In genomic region chr2:65071499-65072180, GRCh38 we compare ENCODE assay signal across 1 cellular context.
A peak's percentile ranks its signal among the peaks of the same experiment; 100 is the strongest.
TF ChIP-seq lines count a peak whose summit lies in the region.

No MANE protein-coding gene starts in this region.

TF ChIP-seq in HepG2, 621 proteins besides CTCF, POLR2A, EP300 and RAD21 (continued from another document):
- TF ChIP-seq, protein P1, sequence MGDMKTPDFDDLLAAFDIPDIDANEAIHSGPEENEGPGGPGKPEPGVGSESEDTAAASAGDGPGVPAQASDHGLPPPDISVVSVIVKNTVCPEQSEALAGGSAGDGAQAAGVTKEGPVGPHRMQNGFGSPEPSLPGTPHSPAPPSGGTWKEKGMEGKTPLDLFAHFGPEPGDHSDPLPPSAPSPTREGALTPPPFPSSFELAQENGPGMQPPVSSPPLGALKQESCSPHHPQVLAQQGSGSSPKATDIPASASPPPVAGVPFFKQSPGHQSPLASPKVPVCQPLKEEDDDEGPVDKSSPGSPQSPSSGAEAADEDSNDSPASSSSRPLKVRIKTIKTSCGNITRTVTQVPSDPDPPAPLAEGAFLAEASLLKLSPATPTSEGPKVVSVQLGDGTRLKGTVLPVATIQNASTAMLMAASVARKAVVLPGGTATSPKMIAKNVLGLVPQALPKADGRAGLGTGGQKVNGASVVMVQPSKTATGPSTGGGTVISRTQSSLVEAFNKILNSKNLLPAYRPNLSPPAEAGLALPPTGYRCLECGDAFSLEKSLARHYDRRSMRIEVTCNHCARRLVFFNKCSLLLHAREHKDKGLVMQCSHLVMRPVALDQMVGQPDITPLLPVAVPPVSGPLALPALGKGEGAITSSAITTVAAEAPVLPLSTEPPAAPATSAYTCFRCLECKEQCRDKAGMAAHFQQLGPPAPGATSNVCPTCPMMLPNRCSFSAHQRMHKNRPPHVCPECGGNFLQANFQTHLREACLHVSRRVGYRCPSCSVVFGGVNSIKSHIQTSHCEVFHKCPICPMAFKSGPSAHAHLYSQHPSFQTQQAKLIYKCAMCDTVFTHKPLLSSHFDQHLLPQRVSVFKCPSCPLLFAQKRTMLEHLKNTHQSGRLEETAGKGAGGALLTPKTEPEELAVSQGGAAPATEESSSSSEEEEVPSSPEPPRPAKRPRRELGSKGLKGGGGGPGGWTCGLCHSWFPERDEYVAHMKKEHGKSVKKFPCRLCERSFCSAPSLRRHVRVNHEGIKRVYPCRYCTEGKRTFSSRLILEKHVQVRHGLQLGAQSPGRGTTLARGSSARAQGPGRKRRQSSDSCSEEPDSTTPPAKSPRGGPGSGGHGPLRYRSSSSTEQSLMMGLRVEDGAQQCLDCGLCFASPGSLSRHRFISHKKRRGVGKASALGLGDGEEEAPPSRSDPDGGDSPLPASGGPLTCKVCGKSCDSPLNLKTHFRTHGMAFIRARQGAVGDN (CRISPR knock-in tag; IDR thresholded peaks at IDR 0.05) = peak; percentile 34; the same call in 1 of the 2 replicates
- TF ChIP-seq AGO2 (optimal IDR thresholded peaks at IDR 0.05; ENCODE audit: low read depth, low read length) (peak; percentile 74), SRSF1 (optimal IDR thresholded peaks at IDR 0.05; ENCODE audit: low read depth, low read length) (peak; percentile 22), USF2 (IDR thresholded peaks at IDR 0.05; ENCODE audit: low read depth, low read length) (no peak), USF2 (CRISPR knock-in tag; IDR thresholded peaks at IDR 0.05; ENCODE audit: borderline replicate concordance) (no peak), HNRNPLL (IDR thresholded peaks at IDR 0.05; ENCODE audit: low read depth, low read length, poor library complexity, severe bottlenecking) (peak; percentile 18), ZKSCAN1 (IDR thresholded peaks at IDR 0.05; ENCODE audit: low read length) (no peak), RBM39 (IDR thresholded peaks at IDR 0.05; ENCODE audit: low read depth, low read length, poor library complexity, severe bottlenecking) (peak; percentile 22), ZNF891 (CRISPR knock-in tag; IDR thresholded peaks at IDR 0.05) (0 out of 2 replicates have a peak, but pooled peaks have one; percentile 53), EHMT2 (IDR thresholded peaks at IDR 0.05; ENCODE audit: borderline replicate concordance, low read depth, low read length) (no peak), ZFYVE20 (CRISPR knock-in tag; IDR thresholded peaks at IDR 0.05; ENCODE audit: borderline replicate concordance, low read depth) (no peak), ZNF564 (CRISPR knock-in tag; IDR thresholded peaks at IDR 0.05) (no peak), CENPT (CRISPR knock-in tag; IDR thresholded peaks at IDR 0.05; ENCODE audit: low read depth) (no peak), NR2F6 (IDR thresholded peaks at IDR 0.05) (no peak), NR2F6 (CRISPR knock-in tag; IDR thresholded peaks at IDR 0.05) (peak; percentile 28; the same call in 1 of the 2 replicates)
